In genomic region chr10:24035761-24036160, GRCh38 we compare ENCODE assay signal across 35 cellular contexts.
"Had no signal": no experiment of that assay in that cellular context is flagged by ENCODE, and none has a peak within 500 bp of the region (broad histone marks: within the 10 kb centered on the region; RNA-seq: fewer than 3 reads in every experiment).

No MANE protein-coding gene starts in this region.

- H3K4me3 Mint-ChIP-seq: activated B cell treated with CpG ODN at 0.5 μM for 24 hours; activated CD4-positive, alpha-beta memory T cell treated with anti-CD3 and anti-CD28 coated beads for 36 hours; activated CD4-positive, alpha-beta T cell treated with anti-CD3 and anti-CD28 coated beads, Interleukin-2, amount 10 ng/mL, durations not matched to agents 24 days and 14 days; activated CD8-positive, alpha-beta memory T cell treated with anti-CD3 and anti-CD28 coated beads, Interleukin-2, amount 10 ng/mL, durations not matched to agents 7 days and 5 days; activated CD8-positive, alpha-beta T cell treated with anti-CD3 and anti-CD28 coated beads, Interleukin-2, amount 10 ng/mL, durations not matched to agents 7 days and 5 days; activated naive CD4-positive, alpha-beta T cell treated with anti-CD3 and anti-CD28 coated beads for 36 hours; activated naive CD4-positive, alpha-beta T cell treated with anti-CD3 and anti-CD28 coated beads, Interleukin-2, amount 50 U/mL, for 24 hours; activated naive CD8-positive, alpha-beta T cell treated with anti-CD3 and anti-CD28 coated beads for 36 hours; activated naive CD8-positive, alpha-beta T cell treated with anti-CD3 and anti-CD28 coated beads, Interleukin-2, amount 50 U/mL, for 24 hours; activated T-helper 1 cell treated with anti-CD3 and anti-CD28 coated beads, Interleukin-12 subunit alpha, Interleukin-12 subunit beta, Interleukin-2, Interleukin-4 antibody, amounts not matched to agents 30 ng/mL and 10 ng/mL and 1 ng/mL, durations not matched to agents 14 hours and 24 hours and 36 hours; effector memory CD8-positive, alpha-beta T cell; T-helper 17 cell; T-helper 2 cell treated with Interferon-gamma antibody and Interleukin-4, amounts not matched to agents 5 μg/mL and 100 μg/mL, for 36 hours had no signal

- H3K9me3 Mint-ChIP-seq: activated B cell treated with CpG ODN at 0.5 μM for 24 hours; activated CD4-positive, alpha-beta memory T cell treated with anti-CD3 and anti-CD28 coated beads for 36 hours; activated CD4-positive, alpha-beta T cell treated with anti-CD3 and anti-CD28 coated beads, Interleukin-2, amount 10 ng/mL, durations not matched to agents 24 days and 14 days; activated naive CD4-positive, alpha-beta T cell treated with anti-CD3 and anti-CD28 coated beads for 36 hours; activated naive CD4-positive, alpha-beta T cell treated with anti-CD3 and anti-CD28 coated beads, Interleukin-2, amount 50 U/mL, for 24 hours; activated T-helper 2 cell treated with anti-CD3 and anti-CD28 coated beads, Interferon-gamma antibody, Interleukin-2, Interleukin-4, amounts not matched to agents 10 μg/mL and 5 μg/mL and 100 μg/mL, durations not matched to agents 14 hours and 24 hours and 36 hours; T-helper 2 cell treated with Interferon-gamma antibody and Interleukin-4, amounts not matched to agents 5 μg/mL and 100 μg/mL, for 36 hours had no signal

- DNase-seq: activated B cell treated with CpG ODN at 0.5 μM for 24 hours; activated CD4-positive, alpha-beta memory T cell treated with anti-CD3 and anti-CD28 coated beads for 36 hours; activated CD4-positive, alpha-beta T cell treated with anti-CD3 and anti-CD28 coated beads, Interleukin-2, amount 10 ng/mL, durations not matched to agents 24 days and 14 days; activated CD8-positive, alpha-beta memory T cell treated with anti-CD3 and anti-CD28 coated beads, Interleukin-2, amount 10 ng/mL, durations not matched to agents 7 days and 5 days; activated CD8-positive, alpha-beta memory T cell treated with anti-CD3 and anti-CD28 coated beads, Interleukin-2, amount 50 U/mL, for 4 hours; activated CD8-positive, alpha-beta T cell treated with anti-CD3 and anti-CD28 coated beads, Interleukin-2, amount 10 ng/mL, durations not matched to agents 7 days and 5 days; activated effector memory CD4-positive, alpha-beta T cell treated with anti-CD3 and anti-CD28 coated beads, Interleukin-2, amount 50 U/mL, for 16 hours; activated naive CD4-positive, alpha-beta T cell treated with anti-CD3 and anti-CD28 coated beads for 36 hours; activated naive CD8-positive, alpha-beta T cell treated with anti-CD3 and anti-CD28 coated beads for 36 hours; activated naive CD8-positive, alpha-beta T cell treated with anti-CD3 and anti-CD28 coated beads, Interleukin-2, amount 50 U/mL, for 24 hours; activated T-cell treated with anti-CD3 and anti-CD28 coated beads, Interleukin-2, amount 50 U/mL, for 1 hour; activated T-cell treated with anti-CD3 and anti-CD28 coated beads, Interleukin-2, amount 50 U/mL, for 48 hours; adrenal gland; amygdala; aorta; body of pancreas; caudate nucleus; cortex of kidney; dermis blood vessel endothelial cell; effector CD4-positive, alpha-beta T cell; effector memory CD8-positive, alpha-beta T cell; erythroblast; foreskin keratinocyte; gastrocnemius medialis; glutamatergic neuron; T-helper 1 cell; T-helper 17 cell; T1000; WERI-Rb-1 had no signal

- H3K4me1 ChIP-seq: adrenal gland, esophagus muscularis mucosa, foreskin keratinocyte had no signal

- H3K4me1 Mint-ChIP-seq: activated B cell treated with CpG ODN at 0.5 μM for 24 hours; activated CD4-positive, alpha-beta T cell treated with anti-CD3 and anti-CD28 coated beads, Interleukin-2, amount 10 ng/mL, durations not matched to agents 24 days and 14 days; activated CD8-positive, alpha-beta memory T cell treated with anti-CD3 and anti-CD28 coated beads, Interleukin-2, amount 10 ng/mL, durations not matched to agents 7 days and 5 days; activated naive CD4-positive, alpha-beta T cell treated with anti-CD3 and anti-CD28 coated beads, Interleukin-2, amount 50 U/mL, for 24 hours; activated naive CD8-positive, alpha-beta T cell treated with anti-CD3 and anti-CD28 coated beads for 36 hours; activated naive CD8-positive, alpha-beta T cell treated with anti-CD3 and anti-CD28 coated beads, Interleukin-2, amount 50 U/mL, for 24 hours; T-helper 17 cell had no signal

- H3K36me3 Mint-ChIP-seq: activated CD4-positive, alpha-beta memory T cell treated with anti-CD3 and anti-CD28 coated beads for 36 hours; activated CD8-positive, alpha-beta memory T cell treated with anti-CD3 and anti-CD28 coated beads, Interleukin-2, amount 10 ng/mL, durations not matched to agents 7 days and 5 days; activated naive CD4-positive, alpha-beta T cell treated with anti-CD3 and anti-CD28 coated beads, Interleukin-2, amount 50 U/mL, for 24 hours; activated naive CD8-positive, alpha-beta T cell treated with anti-CD3 and anti-CD28 coated beads for 36 hours had no signal

- H3K27me3 ChIP-seq: adrenal gland, body of pancreas, esophagus muscularis mucosa, foreskin keratinocyte, gastrocnemius medialis had no signal

- ATAC-seq: activated CD4-positive, CD25-positive, alpha-beta regulatory T cell treated with anti-CD3 and anti-CD28 coated beads, Interleukin-2, amount 50 U/mL, for 24 hours; activated CD8-positive, alpha-beta memory T cell treated with anti-CD3 and anti-CD28 coated beads, Interleukin-2, amount 10 ng/mL, durations not matched to agents 7 days and 5 days; activated CD8-positive, alpha-beta T cell treated with anti-CD3 and anti-CD28 coated beads, Interleukin-2, amount 10 ng/mL, durations not matched to agents 7 days and 5 days; activated naive CD8-positive, alpha-beta T cell treated with anti-CD3 and anti-CD28 coated beads, Interleukin-2, amount 50 U/mL, for 24 hours; body of pancreas; effector memory CD8-positive, alpha-beta T cell; foreskin keratinocyte; gastrocnemius medialis; T-helper 17 cell had no signal

- H3K36me3 ChIP-seq: adrenal gland, esophagus muscularis mucosa, gastrocnemius medialis, WERI-Rb-1 had no signal

- H3K9me3 ChIP-seq: adrenal gland, body of pancreas, esophagus muscularis mucosa, gastrocnemius medialis had no signal

- H3K27me3 Mint-ChIP-seq: activated B cell treated with CpG ODN at 0.5 μM for 24 hours; activated CD4-positive, alpha-beta memory T cell treated with anti-CD3 and anti-CD28 coated beads for 36 hours; activated CD4-positive, alpha-beta T cell treated with anti-CD3 and anti-CD28 coated beads, Interleukin-2, amount 10 ng/mL, durations not matched to agents 24 days and 14 days; activated CD8-positive, alpha-beta memory T cell treated with anti-CD3 and anti-CD28 coated beads, Interleukin-2, amount 10 ng/mL, durations not matched to agents 7 days and 5 days; activated naive CD8-positive, alpha-beta T cell treated with anti-CD3 and anti-CD28 coated beads for 36 hours; activated naive CD8-positive, alpha-beta T cell treated with anti-CD3 and anti-CD28 coated beads, Interleukin-2, amount 50 U/mL, for 24 hours; effector memory CD8-positive, alpha-beta T cell; T-helper 17 cell had no signal

- H3K27ac ChIP-seq: body of pancreas, esophagus muscularis mucosa, foreskin keratinocyte, gastrocnemius medialis, WERI-Rb-1 had no signal

- H3K27ac Mint-ChIP-seq: activated B cell treated with CpG ODN at 0.5 μM for 24 hours; activated CD4-positive, alpha-beta memory T cell treated with anti-CD3 and anti-CD28 coated beads for 36 hours; activated CD4-positive, alpha-beta T cell treated with anti-CD3 and anti-CD28 coated beads, Interleukin-2, amount 10 ng/mL, durations not matched to agents 24 days and 14 days; activated CD8-positive, alpha-beta memory T cell treated with anti-CD3 and anti-CD28 coated beads, Interleukin-2, amount 10 ng/mL, durations not matched to agents 7 days and 5 days; activated CD8-positive, alpha-beta T cell treated with anti-CD3 and anti-CD28 coated beads, Interleukin-2, amount 10 ng/mL, durations not matched to agents 7 days and 5 days; activated naive CD4-positive, alpha-beta T cell treated with anti-CD3 and anti-CD28 coated beads for 36 hours; activated naive CD4-positive, alpha-beta T cell treated with anti-CD3 and anti-CD28 coated beads, Interleukin-2, amount 50 U/mL, for 24 hours; activated naive CD8-positive, alpha-beta T cell treated with anti-CD3 and anti-CD28 coated beads for 36 hours; activated naive CD8-positive, alpha-beta T cell treated with anti-CD3 and anti-CD28 coated beads, Interleukin-2, amount 50 U/mL, for 24 hours; activated T-helper 1 cell treated with anti-CD3 and anti-CD28 coated beads, Interleukin-12 subunit alpha, Interleukin-12 subunit beta, Interleukin-2, Interleukin-4 antibody, amounts not matched to agents 30 ng/mL and 10 ng/mL and 1 ng/mL, durations not matched to agents 14 hours and 24 hours and 36 hours; activated T-helper 2 cell treated with anti-CD3 and anti-CD28 coated beads, Interferon-gamma antibody, Interleukin-2, Interleukin-4, amounts not matched to agents 10 μg/mL and 5 μg/mL and 100 μg/mL, durations not matched to agents 14 hours and 24 hours and 36 hours; effector memory CD8-positive, alpha-beta T cell; T-helper 17 cell; T-helper 2 cell treated with Interferon-gamma antibody and Interleukin-4, amounts not matched to agents 5 μg/mL and 100 μg/mL, for 36 hours had no signal

- H3K4me3 ChIP-seq: adrenal gland, body of pancreas, esophagus muscularis mucosa, gastrocnemius medialis had no signal
